26 cellular contexts compared by ENCODE assay signal in genomic region chr2:69070987-69071386, GRCh38. TPM values are rescaled to one million over a fixed set of nuclear protein-coding genes. Genes with fewer than 3 reads are reported as not detected.
"Had no signal": no experiment of that assay in that cellular context is flagged by ENCODE, and none has a peak within 500 bp of the region (broad histone marks: within the 10 kb centered on the region; RNA-seq: fewer than 3 reads in every experiment).

No MANE protein-coding gene starts in this region.

- H3K36me3 Mint-ChIP-seq: memory B cell; natural killer cell; stimulated activated effector memory CD8-positive, alpha-beta T cell treated with anti-CD3 and anti-CD28 coated beads, Interleukin-12 subunit alpha, Interleukin-12 subunit beta, amount 100 ng/mL, for 72 hours had no signal

- H3K9me3 ChIP-seq: left ventricle myocardium inferior, lower lobe of right lung, ovary, suprapubic skin, tibial nerve, upper lobe of right lung had no signal

- H3K4me2 ChIP-seq: hepatocyte, neural progenitor cell had no signal

- H3K4me3 Mint-ChIP-seq: dendritic cell treated with granulocyte-macrophage colony-stimulating factor and Interleukin-4, amounts not matched to agents 40 ng/mL and 50 ng/mL, for 4 days; endodermal cell; memory B cell; mesothelial cell of epicardium; natural killer cell; neural progenitor cell; stimulated activated effector memory CD8-positive, alpha-beta T cell treated with anti-CD3 and anti-CD28 coated beads, Interleukin-12 subunit alpha, Interleukin-12 subunit beta, amount 100 ng/mL, for 72 hours had no signal

- H3K4me1 Mint-ChIP-seq: endodermal cell; memory B cell; natural killer cell; neural progenitor cell; stimulated activated effector memory CD8-positive, alpha-beta T cell treated with anti-CD3 and anti-CD28 coated beads, Interleukin-12 subunit alpha, Interleukin-12 subunit beta, amount 100 ng/mL, for 72 hours had no signal

- H3K27me3 Mint-ChIP-seq: dendritic cell treated with granulocyte-macrophage colony-stimulating factor and Interleukin-4, amounts not matched to agents 40 ng/mL and 50 ng/mL, for 4 days; progenitor cell of endocrine pancreas had no signal

- H2AFZ ChIP-seq: hepatocyte, neural progenitor cell had no signal

- H3K9ac ChIP-seq: neural progenitor cell had no signal

- FAIRE-seq: endothelial cell of umbilical vein, kidney had no signal

- H3K27ac ChIP-seq: hepatocyte, left ventricle myocardium inferior, lower lobe of right lung, neural progenitor cell, ovary, suprapubic skin, tibial nerve, upper lobe of right lung had no signal

- DNase-seq: endodermal cell; erythroblast; foreskin melanocyte; head of caudate nucleus; kidney; left cardiac atrium; left ventricle myocardium inferior; lower lobe of right lung; natural killer cell; nucleus accumbens; ovary; right cardiac atrium; stimulated activated CD4-positive, alpha-beta T cell treated with anti-CD3 and anti-CD28 coated beads, Interleukin-4, amount 100 ng/mL, for 1 hour; stimulated activated CD8-positive, alpha-beta memory T cell treated with anti-CD3 and anti-CD28 coated beads, Interleukin-4, amount 100 ng/mL, for 48 hours; stimulated activated naive CD8-positive, alpha-beta T cell treated with anti-CD3 and anti-CD28 coated beads, Interleukin-15, Interleukin-2, amounts not matched to agents 100 U/mL and 50 U/mL, for 24 hours; upper lobe of right lung had no signal

- H3K36me3 ChIP-seq: left ventricle myocardium inferior, lower lobe of right lung, neural progenitor cell, ovary, suprapubic skin had no signal

- H3K79me2 ChIP-seq: hepatocyte had no signal

- ATAC-seq: left cardiac atrium; lower lobe of right lung; natural killer cell; stimulated activated effector memory CD8-positive, alpha-beta T cell treated with anti-CD3 and anti-CD28 coated beads, Interleukin-12 subunit alpha, Interleukin-12 subunit beta, amount 100 ng/mL, for 72 hours; stimulated activated naive CD8-positive, alpha-beta T cell treated with anti-CD3 and anti-CD28 coated beads, Interleukin-15, Interleukin-2, amounts not matched to agents 100 U/mL and 50 U/mL, for 24 hours; upper lobe of right lung had no signal

- H3K4me1 ChIP-seq: lower lobe of right lung, neural progenitor cell, suprapubic skin had no signal

- H3K4me3 ChIP-seq: hepatocyte, left ventricle myocardium inferior, lower lobe of right lung, neural progenitor cell, ovary, suprapubic skin, tibial nerve, upper lobe of right lung had no signal

- H3K9me3 Mint-ChIP-seq: dendritic cell treated with granulocyte-macrophage colony-stimulating factor and Interleukin-4, amounts not matched to agents 40 ng/mL and 50 ng/mL, for 4 days; endodermal cell; memory B cell; mesothelial cell of epicardium; natural killer cell; neural progenitor cell; stimulated activated effector memory CD8-positive, alpha-beta T cell treated with anti-CD3 and anti-CD28 coated beads, Interleukin-12 subunit alpha, Interleukin-12 subunit beta, amount 100 ng/mL, for 72 hours had no signal

- H3K27ac Mint-ChIP-seq: dendritic cell treated with granulocyte-macrophage colony-stimulating factor and Interleukin-4, amounts not matched to agents 40 ng/mL and 50 ng/mL, for 4 days; endodermal cell; memory B cell; mesothelial cell of epicardium; natural killer cell; neural progenitor cell; stimulated activated effector memory CD8-positive, alpha-beta T cell treated with anti-CD3 and anti-CD28 coated beads, Interleukin-12 subunit alpha, Interleukin-12 subunit beta, amount 100 ng/mL, for 72 hours had no signal

- H3K27me3 ChIP-seq: hepatocyte, neural progenitor cell, ovary, suprapubic skin, tibial nerve, upper lobe of right lung had no signal

RNA-seq across cellular contexts. Expression of gene ANTXR1, which starts 58.0 kb away (rescaled TPM):
- total RNA-seq: natural killer cell had no signal
